8 cellular contexts compared by ENCODE assay signal in the genomic region with DNA sequence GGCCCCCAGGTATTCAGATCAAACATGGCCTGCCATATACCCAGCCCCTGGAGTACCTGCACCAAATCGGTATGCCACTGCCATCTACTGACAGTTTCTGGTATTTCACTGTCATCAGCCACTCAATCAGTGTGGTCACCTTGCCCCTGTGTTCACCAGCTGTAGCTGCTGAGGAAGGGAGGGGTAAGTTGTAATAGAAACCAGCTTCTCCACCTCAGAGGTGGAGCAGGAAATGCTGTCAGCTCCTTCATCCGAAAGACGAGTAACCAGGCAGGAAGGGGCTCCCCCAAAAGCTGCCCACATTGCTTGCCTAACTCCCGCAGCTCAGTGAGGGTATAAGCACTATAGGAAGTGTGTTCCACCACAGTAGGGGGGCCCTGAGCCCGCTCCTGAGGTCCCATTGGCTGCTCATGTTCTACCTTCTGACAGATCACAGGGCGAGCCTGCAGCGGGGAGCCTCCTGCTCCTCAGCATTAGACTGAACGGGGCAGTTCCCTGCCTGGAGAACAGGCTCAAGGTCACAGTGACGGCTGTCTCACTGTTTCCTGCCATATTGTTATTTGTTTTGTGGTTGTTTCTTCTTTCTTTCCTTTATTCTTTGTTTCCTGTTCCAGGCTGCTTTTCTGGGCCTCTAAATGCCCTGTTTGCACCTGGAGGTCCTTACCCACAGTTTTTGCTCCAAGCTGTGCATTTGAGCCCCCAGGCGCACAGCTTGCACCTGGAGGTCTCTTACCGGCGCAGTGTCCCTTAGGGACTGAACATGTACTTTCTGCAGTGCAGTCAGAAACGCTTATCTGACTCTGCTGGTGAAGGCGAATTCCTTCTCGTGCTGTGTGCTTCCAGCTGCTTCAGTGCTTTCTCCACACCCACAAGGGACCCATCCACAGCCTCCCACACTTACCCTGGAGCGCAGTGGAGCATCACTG.
A peak's percentile ranks its signal among the peaks of the same experiment; 100 is the strongest.
DNase-seq lines count a peak whose midpoint lies in the region; ATAC-seq and TF ChIP-seq lines count a peak whose summit lies in the region.

No MANE protein-coding gene starts in this region.

- CTCF ChIA-PET in CD4-positive, alpha-beta T cell (lab: Charles Lee) = interaction anchor here (0.8 kb wide), 1 partner anchor 115 kb away, joined by 3 read pairs; no protein-coding TSS in a partner anchor

- DNase-seq in CD4-positive, alpha-beta T cell = peak; percentile 26 to 64 (median 45)
- DNase-seq in NCI-H510A treated with DMSO at 0.1 percent for 48 hours (lab: John Stamatoyannopoulos, UW) (peak; percentile 22), epithelial cell of proximal tubule (ENCODE audit: low read depth) (no peak), dorsolateral prefrontal cortex (no peak)
- peak; percentile 56 for DNase-seq in activated CD4-positive, alpha-beta T cell treated with anti-CD3 and anti-CD28 coated beads, Interleukin-2, amount 50 U/mL, for 1 hour
- peak; percentile 35 to 62 (median 42) for DNase-seq in stimulated activated CD4-positive, alpha-beta T cell treated with anti-CD3 and anti-CD28 coated beads, Interleukin-1b, Interleukin-23, amount 100 ng/mL, for 24 hours (ENCODE audit: low read depth in 4 of 4, low spot score in 1 of 4)

- H3K9me3 Mint-ChIP-seq in CD4-positive, alpha-beta T cell = no peaks in the 10 kb centered on the region

- H3K27ac Mint-ChIP-seq in CD4-positive, alpha-beta T cell = peak overlapping the region; percentile 4

- H3K27me3 Mint-ChIP-seq in CD4-positive, alpha-beta T cell = no peaks in the 10 kb centered on the region

- H3K4me1 Mint-ChIP-seq in CD4-positive, alpha-beta T cell (ENCODE audit: low read depth) = peaks cover 23% of the 10 kb centered on the region

- H3K9me3 ChIP-seq in CD4-positive, alpha-beta T cell (ENCODE audit: control insufficient read depth, low read length) = no peaks in the 10 kb centered on the region

- intact Hi-C loops in CD4-positive, alpha-beta T cell (cut with DNase I, micrococcal nuclease) = loop anchor here (1.0 to 5.0 kb wide), 2 partner anchors 116 to 117 kb away; no protein-coding TSS in a partner anchor
- intact Hi-C loops in dorsolateral prefrontal cortex (cut with DNase I) = no loop called here

- no peak overlapping the region for H3K4me3 ChIP-seq in epithelial cell of proximal tubule (ENCODE audit: low read depth, low read length)
- H3K4me3 ChIP-seq in dorsolateral prefrontal cortex = no peak overlapping the region

- H3K27me3 ChIP-seq in CD4-positive, alpha-beta T cell (ENCODE audit: control insufficient read depth, insufficient read depth, low read length) = no peaks in the 10 kb centered on the region
- H3K27me3 ChIP-seq in dorsolateral prefrontal cortex = peaks cover 0 to 3% (median 0%) of the 10 kb centered on the region in 45 donors

- TF ChIP-seq CTCF in CD4-positive, alpha-beta T cell (IDR thresholded peaks at IDR 0.05) = peak; percentile 49
- peak; percentile 50 for TF ChIP-seq CTCF in epithelial cell of proximal tubule (conservative IDR thresholded peaks at IDR 0.05; ENCODE audit: low read depth, low read length)
- TF ChIP-seq CTCF in dorsolateral prefrontal cortex (IDR thresholded peaks at IDR 0.05 in 54 of 56, conservative IDR thresholded peaks at IDR 0.05 in 2 of 56; ENCODE audit: low read depth in 1 of 56, partially characterized antibody in 56 of 56) = peak in 21 of 56 donors; percentile 7 to 38 (median 17)

- H3K27ac ChIP-seq in CD4-positive, alpha-beta T cell (ENCODE audit: low read depth, low read length) = no peak overlapping the region
- H3K27ac ChIP-seq in dorsolateral prefrontal cortex = no peak overlapping the region

- POLR2A ChIA-PET in CD4-positive, alpha-beta T cell (lab: Charles Lee) = interaction anchor here (0.6 kb wide), 1 partner anchor 135 kb away, joined by 3 read pairs; no protein-coding TSS in a partner anchor

- peak; percentile 85 for ATAC-seq in CD4-positive, alpha-beta T cell (ENCODE audit: poor library complexity)
- ATAC-seq in GM19372 (IDR thresholded peaks at IDR 0.05; ENCODE audit: low read depth, unreplicated experiment) (peak; percentile 91), HG03439 (IDR thresholded peaks at IDR 0.05; ENCODE audit: unreplicated experiment) (peak; percentile 98)

- no peaks in the 10 kb centered on the region for H3K36me3 Mint-ChIP-seq in CD4-positive, alpha-beta T cell (ENCODE audit: low read depth)

- H3K4me3 Mint-ChIP-seq in CD4-positive, alpha-beta T cell = peak overlapping the region; percentile 69

Comparison
In these comparisons a context has a peak if more than half of its experiments do, and no peak if none do; other contexts are left out.
1. DNase-seq: peak in CD4-positive, alpha-beta T cell (10 of 10), NCI-H510A treated with DMSO at 0.1 percent for 48 hours (single experiment), activated CD4-positive, alpha-beta T cell treated with anti-CD3 and anti-CD28 coated beads, Interleukin-2, amount 50 U/mL, for 1 hour (single experiment) and stimulated activated CD4-positive, alpha-beta T cell treated with anti-CD3 and anti-CD28 coated beads, Interleukin-1b, Interleukin-23, amount 100 ng/mL, for 24 hours (4 of 4); none in epithelial cell of proximal tubule (single experiment) and dorsolateral prefrontal cortex (0 of 10).
2. intact Hi-C loops: an anchor here in CD4-positive, alpha-beta T cell (1.0 to 5.0 kb wide); none called in dorsolateral prefrontal cortex.
3. Peak in every context shown above with its lines, with median percentiles within 50 percentile points of each other: ATAC-seq.